25 cellular contexts compared by ENCODE assay signal in the genomic region with DNA sequence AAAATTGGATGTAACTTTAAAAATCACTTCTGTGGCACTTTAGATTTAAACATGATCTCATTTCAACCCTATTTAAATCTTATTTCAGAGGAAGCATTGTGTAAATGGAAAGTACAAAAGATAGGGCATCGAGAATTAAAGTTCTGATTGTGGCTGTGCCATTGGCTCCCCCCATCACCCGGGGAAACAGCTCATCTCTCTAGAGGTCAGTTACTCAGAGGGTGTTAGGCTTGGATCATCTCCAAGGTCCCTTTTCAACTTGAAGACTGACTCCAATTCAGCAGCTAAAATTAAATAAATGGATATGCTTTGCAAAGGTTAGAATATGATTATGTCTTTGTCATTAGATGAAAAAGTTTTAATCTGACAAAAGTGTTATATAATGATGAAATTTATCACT. TPM values are rescaled to one million over a fixed set of nuclear protein-coding genes. Genes with fewer than 3 reads are reported as not detected.
"Had no signal": no experiment of that assay in that cellular context is flagged by ENCODE, and none has a peak within 500 bp of the region (broad histone marks: within the 10 kb centered on the region; RNA-seq: fewer than 3 reads in every experiment).

No MANE protein-coding gene starts in this region.

- H3K36me3 ChIP-seq: MG63, SJSA1 had no signal

- H3K36me3 Mint-ChIP-seq: activated CD4-positive, alpha-beta memory T cell treated with anti-CD3 and anti-CD28 coated beads for 36 hours; activated naive CD4-positive, alpha-beta T cell treated with anti-CD3 and anti-CD28 coated beads, Interleukin-2, amount 50 U/mL, for 72 hours; brain had no signal

- H3K9me3 Mint-ChIP-seq: activated CD4-positive, alpha-beta memory T cell treated with anti-CD3 and anti-CD28 coated beads for 36 hours; activated CD4-positive, alpha-beta T cell treated with anti-CD3 and anti-CD28 coated beads, Interleukin-2, amount 10 ng/mL, durations not matched to agents 7 days and 5 days; activated T-cell treated with anti-CD3 and anti-CD28 coated beads, Interleukin-2, amount 50 U/mL, for 4 hours; brain; central memory CD8-positive, alpha-beta T cell had no signal

- H3K9me3 ChIP-seq: MG63, SJSA1 had no signal

- H3K4me3 ChIP-seq: MG63, SJSA1 had no signal

- DNase-seq: activated CD4-positive, alpha-beta memory T cell treated with anti-CD3 and anti-CD28 coated beads for 36 hours; activated CD4-positive, alpha-beta T cell treated with anti-CD3 and anti-CD28 coated beads, Interleukin-2, amount 10 ng/mL, durations not matched to agents 7 days and 5 days; activated CD4-positive, CD25-positive, alpha-beta regulatory T cell; activated CD8-positive, alpha-beta memory T cell treated with anti-CD3 and anti-CD28 coated beads for 24 hours; activated effector memory CD4-positive, alpha-beta T cell treated with anti-CD3 and anti-CD28 coated beads, Interleukin-2, amount 50 U/mL, for 16 hours; activated naive CD4-positive, alpha-beta T cell treated with Interleukin-2 at 50 U/mL for 16 hours; activated T-cell treated with anti-CD3 and anti-CD28 coated beads, Interleukin-2, amount 50 U/mL, for 4 hours; MG63; NCI-H146; NCI-H187 treated with DMSO at 0.1 percent for 48 hours; NCI-H2081 treated with DMSO at 0.1 percent for 48 hours; NCI-H446; NCI-H524; NCI-H748 treated with DMSO at 0.1 percent for 48 hours; RPMI8226; T-helper 17 cell; T1000 had no signal

- H3K27me3 Mint-ChIP-seq: activated CD4-positive, alpha-beta memory T cell treated with anti-CD3 and anti-CD28 coated beads for 36 hours; activated CD4-positive, alpha-beta T cell treated with anti-CD3 and anti-CD28 coated beads, Interleukin-2, amount 10 ng/mL, durations not matched to agents 7 days and 5 days; central memory CD8-positive, alpha-beta T cell; T-helper 17 cell had no signal

- H3K27ac Mint-ChIP-seq: activated CD4-positive, alpha-beta memory T cell treated with anti-CD3 and anti-CD28 coated beads for 36 hours; activated CD4-positive, alpha-beta T cell treated with anti-CD3 and anti-CD28 coated beads, Interleukin-2, amount 10 ng/mL, durations not matched to agents 7 days and 5 days; activated naive CD4-positive, alpha-beta T cell treated with anti-CD3 and anti-CD28 coated beads, Interleukin-2, amount 50 U/mL, for 72 hours; T-helper 17 cell had no signal

- H3K27me3 ChIP-seq: MG63, SJSA1 had no signal

- H3K4me3 Mint-ChIP-seq: activated CD4-positive, alpha-beta memory T cell treated with anti-CD3 and anti-CD28 coated beads for 36 hours; activated CD4-positive, alpha-beta T cell treated with anti-CD3 and anti-CD28 coated beads, Interleukin-2, amount 10 ng/mL, durations not matched to agents 7 days and 5 days; activated T-cell treated with anti-CD3 and anti-CD28 coated beads, Interleukin-2, amount 50 U/mL, for 4 hours; brain; central memory CD8-positive, alpha-beta T cell; T-helper 17 cell had no signal

- ATAC-seq: activated naive CD4-positive, alpha-beta T cell treated with anti-CD3 and anti-CD28 coated beads, Interleukin-2, amount 50 U/mL, for 72 hours; activated T-cell treated with anti-CD3 and anti-CD28 coated beads, Interleukin-2, amount 50 U/mL, for 4 hours; Right ventricle myocardium inferior; SK-N-SH treated with all-trans-retinoic acid at 6 μM for 48 hours; T-helper 17 cell had no signal

- H3K27ac ChIP-seq: SJSA1, VCaP had no signal

- H3K4me1 Mint-ChIP-seq: activated CD4-positive, alpha-beta T cell treated with anti-CD3 and anti-CD28 coated beads, Interleukin-2, amount 10 ng/mL, durations not matched to agents 7 days and 5 days; central memory CD8-positive, alpha-beta T cell; T-helper 17 cell had no signal

- H3K4me1 ChIP-seq: SJSA1 had no signal

RNA-seq across cellular contexts. Expression of a gene that starts 20.0 kb away (rescaled TPM):
- total RNA-seq: activated CD4-positive, alpha-beta memory T cell treated with anti-CD3 and anti-CD28 coated beads for 36 hours; activated CD4-positive, alpha-beta T cell treated with anti-CD3 and anti-CD28 coated beads, Interleukin-2, amount 10 ng/mL, durations not matched to agents 7 days and 5 days; activated naive CD4-positive, alpha-beta T cell treated with anti-CD3 and anti-CD28 coated beads, Interleukin-2, amount 50 U/mL, for 72 hours; activated T-cell treated with anti-CD3 and anti-CD28 coated beads, Interleukin-2, amount 50 U/mL, for 4 hours; OCI-LY7; SJSA1 had no signal
